In genomic region chr16:23610905-23611304, GRCh38 we compare ENCODE assay signal across 2 cellular contexts. TPM values are rescaled to one million over a fixed set of nuclear protein-coding genes. Genes with fewer than 3 reads are reported as not detected.
DNase-seq lines count a peak whose midpoint lies in the region; ATAC-seq, FAIRE-seq and TF ChIP-seq lines count a peak whose summit lies in the region.
"Not testable (repeated sequence)": the region's sequence is repeated elsewhere in the genome, so short reads cannot be mapped to it uniquely, and the experiment has no call there.

No MANE protein-coding gene starts in this region.

- H3K9ac ChIP-seq in GM12878 (ENCODE audit: control insufficient read depth, insufficient read depth, low read length); K562 (ENCODE audit: insufficient read depth in 1 of 2, low read depth in 2 of 2, low read length in 2 of 2): not testable (repeated sequence)

- CTCF ChIA-PET in GM12878 (lab: Yijun Ruan, JAX), result interaction anchor here (0.6 to 1.0 kb wide), 2 partner anchors 8 to 14 kb away, joined by 3 read pairs; partner anchors contain the start of gene NDUFAB1
- CTCF ChIA-PET in K562 (lab: Yijun Ruan, JAX; ENCODE audit: low intra/inter-chr PET ratio), result not testable (repeated sequence)

- TF ChIP-seq POLR2A in GM12878 (IDR thresholded peaks at IDR 0.05; ENCODE audit: low read depth, low read length); K562 (conservative IDR thresholded peaks at IDR 0.05): not testable (repeated sequence)

- not testable (repeated sequence) for H3K4me1 ChIP-seq in GM12878 (ENCODE audit: control insufficient read depth, insufficient read depth, low read length); K562 (replicated peaks in 1 of 2; ENCODE audit: control insufficient read depth in 2 of 2, insufficient read depth in 2 of 2, low read length in 2 of 2)

- not testable (repeated sequence) for DNase-seq in GM12878 (ENCODE audit: low read depth, low spot score); K562 (ENCODE audit: extremely low read depth in 1 of 4, low spot score in 3 of 4)

- not testable (repeated sequence) for TF ChIP-seq RAD21 in GM12878 (IDR thresholded peaks at IDR 0.05; ENCODE audit: insufficient read depth, low read depth, low read length); K562 (CRISPR knock-in tag; conservative IDR thresholded peaks at IDR 0.05 in 1 of 2, IDR thresholded peaks at IDR 0.05 in 1 of 2)

- not testable (repeated sequence) for TF ChIP-seq CTCF in GM12878 (IDR thresholded peaks at IDR 0.05 in 2 of 3, conservative IDR thresholded peaks at IDR 0.05 in 1 of 3; ENCODE audit: control insufficient read depth in 2 of 3, extremely low read depth in 1 of 3, insufficient read depth in 1 of 3, low read depth in 3 of 3, low read length in 3 of 3); K562 (IDR thresholded peaks at IDR 0.05 in 2 of 3, conservative IDR thresholded peaks at IDR 0.05 in 1 of 3; ENCODE audit: insufficient read depth in 2 of 3, low read depth in 1 of 3, low read length in 3 of 3)

- H3K4me2 ChIP-seq in GM12878 (ENCODE audit: control insufficient read depth, insufficient read depth); K562 (ENCODE audit: insufficient read depth, low read length): not testable (repeated sequence)

- RAD21 ChIA-PET in GM12878 (lab: Charles Lee; ENCODE audit: unreplicated experiment), result not testable (repeated sequence)

- H3K36me3 ChIP-seq in GM12878 (ENCODE audit: control insufficient read depth in 2 of 2, insufficient read depth in 2 of 2, low read length in 1 of 2), result peaks cover 0 to 11% of the 10 kb centered on the region in 2 experiments; a peak in 1 of 4 replicates
- peaks cover 52% of the 10 kb centered on the region for H3K36me3 ChIP-seq in K562 (ENCODE audit: control insufficient read depth, insufficient read depth, low read length)

- intact Hi-C loops in GM12878 (cut with micrococcal nuclease; ENCODE audit: unreplicated experiment); K562 (cut with micrococcal nuclease): not testable (repeated sequence)

- not testable (repeated sequence) for H2AFZ ChIP-seq in GM12878 (ENCODE audit: control insufficient read depth, low read depth, low read length); K562 (ENCODE audit: low read depth, low read length)

- in situ Hi-C loops in GM12878 (cut with MboI); K562 (cut with MboI): not testable (repeated sequence)

- FAIRE-seq in GM12878 (lab: Jason Lieb, UNC), result peak; percentile 18
- FAIRE-seq in K562 (lab: Jason Lieb, UNC), result not testable (repeated sequence)

- not testable (repeated sequence) for H3K4me3 ChIP-seq in GM12878, K562

- not testable (repeated sequence) for H3K9me3 ChIP-seq in GM12878 (replicated peaks; ENCODE audit: control insufficient read depth, insufficient read depth, low read length); K562 (replicated peaks; ENCODE audit: control insufficient read depth, insufficient read depth, low read depth, low read length)

- not testable (repeated sequence) for H3K79me2 ChIP-seq in GM12878 (ENCODE audit: control insufficient read depth, insufficient read depth, low read length); K562 (ENCODE audit: control insufficient read depth, insufficient read depth, low read length)

- not testable (repeated sequence) for H3K27ac ChIP-seq in GM12878 (ENCODE audit: control insufficient read depth, insufficient read depth); K562 (ENCODE audit: extremely low read depth, low read depth, low read length)

- SMC1A ChIA-PET in GM12878 (lab: Charles Lee; ENCODE audit: uncharacterized antibody, unreplicated experiment), result not testable (repeated sequence)

- H3K9me1 ChIP-seq in K562 (ENCODE audit: control insufficient read depth, insufficient read depth, low read length), result not testable (repeated sequence)

- not testable (repeated sequence) for TF ChIP-seq EP300 in GM12878 (IDR thresholded peaks at IDR 0.05; ENCODE audit: borderline replicate concordance in 1 of 2, control insufficient read depth in 1 of 2, low read depth in 2 of 2, low read length in 2 of 2); K562 (IDR thresholded peaks at IDR 0.05; ENCODE audit: low read length)

- BruUV-seq in GM12878 (replicated peaks; lab: Mats Ljungman, UMichigan); K562 (replicated peaks; lab: Mats Ljungman, UMichigan): not testable (repeated sequence)

- POLR2A ChIA-PET in GM12878 (lab: Charles Lee), result interaction anchor here (0.7 kb wide), 1 partner anchor 81 kb away, joined by 3 read pairs; no protein-coding TSS in a partner anchor
- POLR2A ChIA-PET in K562 (lab: Yijun Ruan, JAX), result not testable (repeated sequence)

- ATAC-seq in GM12878, K562: not testable (repeated sequence)

- 96% methylated on average over 6 of the region's 6 CpGs for WGBS in GM12878 (ENCODE audit: insufficient coverage, insufficient replicate concordance, low lambda C conversion rate, missing lambda C conversion rate)
- WGBS in K562 (ENCODE audit: insufficient coverage, low coverage, missing lambda C conversion rate), result 97% methylated on average over 6 of the region's 6 CpGs

- not testable (repeated sequence) for H4K20me1 ChIP-seq in GM12878 (ENCODE audit: control insufficient read depth, insufficient read depth); K562 (replicated peaks; ENCODE audit: control insufficient read depth, insufficient read depth, low read length)

- not testable (repeated sequence) for H3K27me3 ChIP-seq in GM12878 (replicated peaks in 1 of 2; ENCODE audit: control insufficient read depth in 2 of 2, insufficient read depth in 2 of 2, low read length in 1 of 2); K562 (ENCODE audit: control insufficient read depth in 2 of 2, insufficient read depth in 2 of 2, low read length in 2 of 2)

RNA-seq across cellular contexts. Expression of gene NDUFAB1, which starts 14.8 kb away (rescaled TPM):
- 11.1 and 12.3 TPM in 2 replicates for total RNA-seq in GM12878 (2013; cell fraction: nucleolus; rRNA removed)
- total RNA-seq in GM12878 (2014; rRNA removed), result 258 and 271 TPM in 2 replicates
- total RNA-seq in GM12878 (2014; rRNA removed; fragmentation: Illumina TruSeq; extraction: Trizol), result 115 and 123 TPM in 2 replicates
- 131 and 137 TPM in 2 replicates for total RNA-seq in GM12878 (2021)
- polyA plus RNA-seq in GM12878 (2011; ENCODE audit: low read depth), result 86.6 TPM
- polyA plus RNA-seq in GM12878 (2011; rRNA removed), result 237 and 375 TPM in 2 replicates
- polyA plus RNA-seq in GM12878 (2011; cell fraction: cytosol; rRNA removed), result 185 and 215 TPM in 2 replicates
- polyA plus RNA-seq in GM12878 (2011; cell fraction: nucleus; rRNA removed), result 124 and 138 TPM in 2 replicates
- polyA plus RNA-seq in GM12878 (2012), result 126 and 136 TPM in 2 replicates
- 64.1 and 79.9 TPM in 2 replicates for polyA plus RNA-seq in GM12878 (2014; fragmentation: Illumina TruSeq; extraction: Trizol)
- polyA plus RNA-seq in GM12878 (2014; fragmentation: Nextera tagmentation; extraction: Ambion mirVana), result 100 to 1,000 TPM in 1 of 2 experiments, 10 to 100 TPM in 1; 99.8 to 226 TPM
- polyA plus RNA-seq in GM12878 (2014; rRNA removed), result 325 and 378 TPM in 2 replicates
- polyA plus RNA-seq in GM12878 (2016; fragmentation: Nextera tagmentation; extraction: Ambion mirVana), result 100 to 1,000 TPM; 564 to 584 TPM
- 22.7 and 25.8 TPM in 2 replicates for polyA minus RNA-seq in GM12878 (2011; rRNA and poly(A)+ RNA removed)
- 35.7 and 37.4 TPM in 2 replicates for polyA minus RNA-seq in GM12878 (2011; cell fraction: cytosol; rRNA and poly(A)+ RNA removed)
- 9.4 and 18.8 TPM in 2 replicates for polyA minus RNA-seq in GM12878 (2011; cell fraction: nucleus; rRNA and poly(A)+ RNA removed)
- 39.9 and 62.7 TPM in 2 replicates for total RNA-seq in K562 (2011; cell fraction: chromatin; rRNA removed; ENCODE audit: low replicate concordance)
- total RNA-seq in K562 (2011; cell fraction: nucleolus; rRNA removed), result 38.2 and 39.7 TPM in 2 replicates
- total RNA-seq in K562 (2011; cell fraction: nucleoplasm; rRNA removed), result 52.5 and 65.8 TPM in 2 replicates
- 355 and 382 TPM in 2 replicates for total RNA-seq in K562 (2014; rRNA removed)
- total RNA-seq in K562 (2014; rRNA removed; fragmentation: Illumina TruSeq; extraction: Trizol), result 234 and 245 TPM in 2 replicates
- 215 and 235 TPM in 2 replicates for total RNA-seq in K562 (2015; rRNA removed; fragmentation: Illumina TruSeq; extraction: Trizol)
- total RNA-seq in K562 (2021), result 238 and 260 TPM in 2 replicates
- 246 and 317 TPM in 2 replicates for polyA plus RNA-seq in K562 (2011; rRNA removed)
- polyA plus RNA-seq in K562 (2011; cell fraction: cytosol; rRNA removed), result 350 and 532 TPM in 2 replicates
- 78.8 and 89.0 TPM in 2 replicates for polyA plus RNA-seq in K562 (2011; cell fraction: nucleus; rRNA removed)
- polyA plus RNA-seq in K562 (2012), result 168 and 302 TPM in 2 replicates
- polyA plus RNA-seq in K562 (2014; fragmentation: Illumina TruSeq; extraction: Trizol), result 143 and 182 TPM in 2 replicates
- 100 to 1,000 TPM; 123 to 240 TPM for polyA plus RNA-seq in K562 (2014; fragmentation: Nextera tagmentation; extraction: Ambion mirVana)
- polyA plus RNA-seq in K562 (2014; rRNA removed), result 481 and 558 TPM in 2 replicates
- 77.6 and 92.4 TPM in 2 replicates for polyA minus RNA-seq in K562 (2011; rRNA and poly(A)+ RNA removed)
- 86.8 and 89.9 TPM in 2 replicates for polyA minus RNA-seq in K562 (2011; cell fraction: cytosol; rRNA and poly(A)+ RNA removed)
- 16.8 and 23.7 TPM in 2 replicates for polyA minus RNA-seq in K562 (2011; cell fraction: nucleus; rRNA and poly(A)+ RNA removed)

RNA-seq across cellular contexts. Expression of gene PALB2, which starts 30.2 kb away (rescaled TPM):
- 46.5 and 51.4 TPM in 2 replicates for total RNA-seq in GM12878 (2013; cell fraction: nucleolus; rRNA removed)
- total RNA-seq in GM12878 (2014; rRNA removed), result 15.8 and 18.0 TPM in 2 replicates
- 23.4 and 23.8 TPM in 2 replicates for total RNA-seq in GM12878 (2014; rRNA removed; fragmentation: Illumina TruSeq; extraction: Trizol)
- 17.1 and 17.3 TPM in 2 replicates for total RNA-seq in GM12878 (2021)
- polyA plus RNA-seq in GM12878 (2011; ENCODE audit: low read depth), result 15.2 TPM
- 12.4 and 18.8 TPM in 2 replicates for polyA plus RNA-seq in GM12878 (2011; rRNA removed)
- 6.7 and 7.9 TPM in 2 replicates for polyA plus RNA-seq in GM12878 (2011; cell fraction: cytosol; rRNA removed)
- polyA plus RNA-seq in GM12878 (2011; cell fraction: nucleus; rRNA removed), result 7.9 and 10.9 TPM in 2 replicates
- polyA plus RNA-seq in GM12878 (2012), result 11.0 and 12.7 TPM in 2 replicates
- polyA plus RNA-seq in GM12878 (2014; fragmentation: Illumina TruSeq; extraction: Trizol), result 18.7 and 22.6 TPM in 2 replicates
- polyA plus RNA-seq in GM12878 (2014; fragmentation: Nextera tagmentation; extraction: Ambion mirVana), result 10 to 100 TPM in 1 of 2 experiments, 1 to 10 TPM in 1; 9.2 to 15.1 TPM
- polyA plus RNA-seq in GM12878 (2014; rRNA removed), result 12.2 and 17.8 TPM in 2 replicates
- polyA plus RNA-seq in GM12878 (2016; fragmentation: Nextera tagmentation; extraction: Ambion mirVana), result 10 to 100 TPM; 22.4 to 24.6 TPM
- polyA minus RNA-seq in GM12878 (2011; rRNA and poly(A)+ RNA removed), result 14.9 and 16.9 TPM in 2 replicates
- 7.5 and 8.0 TPM in 2 replicates for polyA minus RNA-seq in GM12878 (2011; cell fraction: cytosol; rRNA and poly(A)+ RNA removed)
- polyA minus RNA-seq in GM12878 (2011; cell fraction: nucleus; rRNA and poly(A)+ RNA removed), result 12.9 and 24.2 TPM in 2 replicates
- total RNA-seq in K562 (2011; cell fraction: chromatin; rRNA removed; ENCODE audit: low replicate concordance), result 21.7 and 43.5 TPM in 2 replicates
- 14.5 and 17.8 TPM in 2 replicates for total RNA-seq in K562 (2011; cell fraction: nucleolus; rRNA removed)
- total RNA-seq in K562 (2011; cell fraction: nucleoplasm; rRNA removed), result 31.3 and 36.0 TPM in 2 replicates
- 11.5 and 14.0 TPM in 2 replicates for total RNA-seq in K562 (2014; rRNA removed)
- 22.5 and 26.7 TPM in 2 replicates for total RNA-seq in K562 (2014; rRNA removed; fragmentation: Illumina TruSeq; extraction: Trizol)
- total RNA-seq in K562 (2015; rRNA removed; fragmentation: Illumina TruSeq; extraction: Trizol), result 22.2 and 25.8 TPM in 2 replicates
- 16.5 and 17.9 TPM in 2 replicates for total RNA-seq in K562 (2021)
- 12.5 and 14.9 TPM in 2 replicates for polyA plus RNA-seq in K562 (2011; rRNA removed)
- polyA plus RNA-seq in K562 (2011; cell fraction: cytosol; rRNA removed), result 5.0 and 7.9 TPM in 2 replicates
- polyA plus RNA-seq in K562 (2011; cell fraction: nucleus; rRNA removed), result 9.6 and 10.8 TPM in 2 replicates
- 11.2 and 13.3 TPM in 2 replicates for polyA plus RNA-seq in K562 (2012)
- polyA plus RNA-seq in K562 (2014; fragmentation: Illumina TruSeq; extraction: Trizol), result 15.0 and 19.1 TPM in 2 replicates
- 10 to 100 TPM in 1 of 2 experiments, 1 to 10 TPM in 1; 7.0 to 10.3 TPM for polyA plus RNA-seq in K562 (2014; fragmentation: Nextera tagmentation; extraction: Ambion mirVana)
- polyA plus RNA-seq in K562 (2014; rRNA removed), result 15.2 and 16.7 TPM in 2 replicates
- 25.6 and 28.5 TPM in 2 replicates for polyA minus RNA-seq in K562 (2011; rRNA and poly(A)+ RNA removed)
- 8.1 and 11.6 TPM in 2 replicates for polyA minus RNA-seq in K562 (2011; cell fraction: cytosol; rRNA and poly(A)+ RNA removed)
- 12.4 and 21.4 TPM in 2 replicates for polyA minus RNA-seq in K562 (2011; cell fraction: nucleus; rRNA and poly(A)+ RNA removed)

RNA-seq across cellular contexts. Expression of gene DCTN5, which starts 30.4 kb away (rescaled TPM):
- total RNA-seq in GM12878 (2013; cell fraction: nucleolus; rRNA removed), result 94.9 and 104 TPM in 2 replicates
- total RNA-seq in GM12878 (2014; rRNA removed) (49.1 and 61.9 TPM in 2 replicates), GM12878 (2014; rRNA removed; fragmentation: Illumina TruSeq; extraction: Trizol) (66.6 and 69.3 TPM in 2 replicates), GM12878 (2021) (84.7 and 86.6 TPM in 2 replicates), K562 (2014; rRNA removed) (35.2 and 35.8 TPM in 2 replicates), K562 (2014; rRNA removed; fragmentation: Illumina TruSeq; extraction: Trizol) (75.9 and 84.3 TPM in 2 replicates), K562 (2015; rRNA removed; fragmentation: Illumina TruSeq; extraction: Trizol) (60.7 and 65.6 TPM in 2 replicates), K562 (2021) (78.2 and 81.1 TPM in 2 replicates)
- 108 TPM for polyA plus RNA-seq in GM12878 (2011; ENCODE audit: low read depth)
- polyA plus RNA-seq in GM12878 (2011; rRNA removed) (153 and 159 TPM in 2 replicates), GM12878 (2014; fragmentation: Illumina TruSeq; extraction: Trizol) (97.1 and 108 TPM in 2 replicates), GM12878 (2014; fragmentation: Nextera tagmentation; extraction: Ambion mirVana) (10 to 100 TPM; 69.2 to 72.5 TPM), GM12878 (2014; rRNA removed) (66.4 and 76.2 TPM in 2 replicates), GM12878 (2016; fragmentation: Nextera tagmentation; extraction: Ambion mirVana) (100 to 1,000 TPM; 123 to 126 TPM), K562 (2011; rRNA removed) (109 and 149 TPM in 2 replicates), K562 (2014; fragmentation: Illumina TruSeq; extraction: Trizol) (88.7 and 97.0 TPM in 2 replicates), K562 (2014; fragmentation: Nextera tagmentation; extraction: Ambion mirVana) (100 to 1,000 TPM in 1 of 2 experiments, 10 to 100 TPM in 1; 45.2 to 123 TPM), K562 (2014; rRNA removed) (58.9 and 68.4 TPM in 2 replicates)
- polyA plus RNA-seq in GM12878 (2011; cell fraction: cytosol; rRNA removed), result 62.3 and 76.7 TPM in 2 replicates
- polyA plus RNA-seq in GM12878 (2011; cell fraction: nucleus; rRNA removed), result 77.1 and 78.1 TPM in 2 replicates
- 64.4 and 78.0 TPM in 2 replicates for polyA plus RNA-seq in GM12878 (2012)
- 97.7 and 177 TPM in 2 replicates for polyA minus RNA-seq in GM12878 (2011; rRNA and poly(A)+ RNA removed)
- 19.9 and 30.1 TPM in 2 replicates for polyA minus RNA-seq in GM12878 (2011; cell fraction: cytosol; rRNA and poly(A)+ RNA removed)
- polyA minus RNA-seq in GM12878 (2011; cell fraction: nucleus; rRNA and poly(A)+ RNA removed), result 23.0 and 29.5 TPM in 2 replicates
- 79.4 and 112 TPM in 2 replicates for total RNA-seq in K562 (2011; cell fraction: chromatin; rRNA removed; ENCODE audit: low replicate concordance)
- 39.1 and 44.0 TPM in 2 replicates for total RNA-seq in K562 (2011; cell fraction: nucleolus; rRNA removed)
- total RNA-seq in K562 (2011; cell fraction: nucleoplasm; rRNA removed), result 59.5 and 102 TPM in 2 replicates
- polyA plus RNA-seq in K562 (2011; cell fraction: cytosol; rRNA removed), result 37.7 and 64.4 TPM in 2 replicates
- 66.1 and 70.0 TPM in 2 replicates for polyA plus RNA-seq in K562 (2011; cell fraction: nucleus; rRNA removed)
- polyA plus RNA-seq in K562 (2012), result 66.7 and 90.6 TPM in 2 replicates
- polyA minus RNA-seq in K562 (2011; rRNA and poly(A)+ RNA removed), result 165 and 206 TPM in 2 replicates
- polyA minus RNA-seq in K562 (2011; cell fraction: cytosol; rRNA and poly(A)+ RNA removed), result 28.9 and 32.8 TPM in 2 replicates
- polyA minus RNA-seq in K562 (2011; cell fraction: nucleus; rRNA and poly(A)+ RNA removed), result 16.7 and 30.1 TPM in 2 replicates

RNA-seq across cellular contexts. Expression of gene UBFD1, which starts 53.4 kb away (rescaled TPM):
- 85.8 and 94.9 TPM in 2 replicates for total RNA-seq in GM12878 (2013; cell fraction: nucleolus; rRNA removed)
- total RNA-seq in GM12878 (2014; rRNA removed), result 31.3 and 38.3 TPM in 2 replicates
- 18.1 and 19.0 TPM in 2 replicates for total RNA-seq in GM12878 (2014; rRNA removed; fragmentation: Illumina TruSeq; extraction: Trizol)
- 45.8 and 48.5 TPM in 2 replicates for total RNA-seq in GM12878 (2021)
- polyA plus RNA-seq in GM12878 (2011; ENCODE audit: low read depth), result 14.2 TPM
- polyA plus RNA-seq in GM12878 (2011; rRNA removed), result 37.6 and 41.9 TPM in 2 replicates
- 36.0 and 38.8 TPM in 2 replicates for polyA plus RNA-seq in GM12878 (2011; cell fraction: cytosol; rRNA removed)
- polyA plus RNA-seq in GM12878 (2011; cell fraction: nucleus; rRNA removed), result 47.5 and 49.8 TPM in 2 replicates
- polyA plus RNA-seq in GM12878 (2012), result 20.5 and 20.8 TPM in 2 replicates
- 23.4 and 23.7 TPM in 2 replicates for polyA plus RNA-seq in GM12878 (2014; fragmentation: Illumina TruSeq; extraction: Trizol)
- 1 to 10 TPM; 7.3 to 7.9 TPM for polyA plus RNA-seq in GM12878 (2014; fragmentation: Nextera tagmentation; extraction: Ambion mirVana)
- 31.1 and 40.7 TPM in 2 replicates for polyA plus RNA-seq in GM12878 (2014; rRNA removed)
- polyA plus RNA-seq in GM12878 (2016; fragmentation: Nextera tagmentation; extraction: Ambion mirVana), result 10 to 100 TPM; 33.2 to 38.6 TPM
- 34.2 and 37.5 TPM in 2 replicates for polyA minus RNA-seq in GM12878 (2011; rRNA and poly(A)+ RNA removed)
- polyA minus RNA-seq in GM12878 (2011; cell fraction: cytosol; rRNA and poly(A)+ RNA removed), result 8.0 and 10.4 TPM in 2 replicates
- polyA minus RNA-seq in GM12878 (2011; cell fraction: nucleus; rRNA and poly(A)+ RNA removed), result 29.4 and 42.0 TPM in 2 replicates
- total RNA-seq in K562 (2011; cell fraction: chromatin; rRNA removed; ENCODE audit: low replicate concordance), result 119 and 132 TPM in 2 replicates
- 81.9 and 104 TPM in 2 replicates for total RNA-seq in K562 (2011; cell fraction: nucleolus; rRNA removed)
- 134 and 172 TPM in 2 replicates for total RNA-seq in K562 (2011; cell fraction: nucleoplasm; rRNA removed)
- 66.2 and 91.7 TPM in 2 replicates for total RNA-seq in K562 (2014; rRNA removed)
- total RNA-seq in K562 (2014; rRNA removed; fragmentation: Illumina TruSeq; extraction: Trizol), result 31.0 and 34.6 TPM in 2 replicates
- 25.5 and 26.3 TPM in 2 replicates for total RNA-seq in K562 (2015; rRNA removed; fragmentation: Illumina TruSeq; extraction: Trizol)
- total RNA-seq in K562 (2021), result 65.6 and 68.1 TPM in 2 replicates
- polyA plus RNA-seq in K562 (2011; rRNA removed), result 51.3 and 53.2 TPM in 2 replicates
- 45.2 and 62.5 TPM in 2 replicates for polyA plus RNA-seq in K562 (2011; cell fraction: cytosol; rRNA removed)
- 77.7 and 83.6 TPM in 2 replicates for polyA plus RNA-seq in K562 (2011; cell fraction: nucleus; rRNA removed)
- 29.3 and 42.1 TPM in 2 replicates for polyA plus RNA-seq in K562 (2012)
- polyA plus RNA-seq in K562 (2014; fragmentation: Illumina TruSeq; extraction: Trizol), result 29.0 and 34.0 TPM in 2 replicates
- polyA plus RNA-seq in K562 (2014; fragmentation: Nextera tagmentation; extraction: Ambion mirVana), result 10 to 100 TPM; 10.7 to 11.0 TPM
- 47.9 and 58.8 TPM in 2 replicates for polyA plus RNA-seq in K562 (2014; rRNA removed)
- polyA minus RNA-seq in K562 (2011; rRNA and poly(A)+ RNA removed), result 44.9 and 47.1 TPM in 2 replicates
- polyA minus RNA-seq in K562 (2011; cell fraction: cytosol; rRNA and poly(A)+ RNA removed), result 22.3 and 28.6 TPM in 2 replicates
- polyA minus RNA-seq in K562 (2011; cell fraction: nucleus; rRNA and poly(A)+ RNA removed), result 43.6 and 61.6 TPM in 2 replicates

RNA-seq across cellular contexts. Expression of gene EARS2, which starts 53.8 kb away (rescaled TPM):
- 85.7 and 98.9 TPM in 2 replicates for total RNA-seq in GM12878 (2013; cell fraction: nucleolus; rRNA removed)
- 38.0 and 39.0 TPM in 2 replicates for total RNA-seq in GM12878 (2014; rRNA removed)
- 36.7 TPM in 2 replicates for total RNA-seq in GM12878 (2014; rRNA removed; fragmentation: Illumina TruSeq; extraction: Trizol)
- total RNA-seq in GM12878 (2021), result 28.8 and 32.1 TPM in 2 replicates
- 32.3 TPM for polyA plus RNA-seq in GM12878 (2011; ENCODE audit: low read depth)
- polyA plus RNA-seq in GM12878 (2011; rRNA removed), result 63.0 and 65.9 TPM in 2 replicates
- 107 and 120 TPM in 2 replicates for polyA plus RNA-seq in GM12878 (2011; cell fraction: cytosol; rRNA removed)
- polyA plus RNA-seq in GM12878 (2011; cell fraction: nucleus; rRNA removed), result 90.6 and 122 TPM in 2 replicates
- 16.5 and 17.4 TPM in 2 replicates for polyA plus RNA-seq in GM12878 (2012)
- polyA plus RNA-seq in GM12878 (2014; fragmentation: Illumina TruSeq; extraction: Trizol), result 41.3 and 47.9 TPM in 2 replicates
- polyA plus RNA-seq in GM12878 (2014; fragmentation: Nextera tagmentation; extraction: Ambion mirVana), result 10 to 100 TPM; 12.9 to 27.0 TPM
- polyA plus RNA-seq in GM12878 (2014; rRNA removed), result 27.3 and 39.8 TPM in 2 replicates
- polyA plus RNA-seq in GM12878 (2016; fragmentation: Nextera tagmentation; extraction: Ambion mirVana), result 10 to 100 TPM; 31.0 to 34.8 TPM
- 107 and 161 TPM in 2 replicates for polyA minus RNA-seq in GM12878 (2011; rRNA and poly(A)+ RNA removed)
- polyA minus RNA-seq in GM12878 (2011; cell fraction: cytosol; rRNA and poly(A)+ RNA removed), result 26.6 and 33.1 TPM in 2 replicates
- polyA minus RNA-seq in GM12878 (2011; cell fraction: nucleus; rRNA and poly(A)+ RNA removed), result 58.2 and 89.6 TPM in 2 replicates
- 61.3 and 143 TPM in 2 replicates for total RNA-seq in K562 (2011; cell fraction: chromatin; rRNA removed; ENCODE audit: low replicate concordance)
- 97.4 and 101 TPM in 2 replicates for total RNA-seq in K562 (2011; cell fraction: nucleolus; rRNA removed)
- total RNA-seq in K562 (2011; cell fraction: nucleoplasm; rRNA removed), result 85.9 and 96.5 TPM in 2 replicates
- total RNA-seq in K562 (2014; rRNA removed), result 31.3 and 40.7 TPM in 2 replicates
- 38.2 and 42.1 TPM in 2 replicates for total RNA-seq in K562 (2014; rRNA removed; fragmentation: Illumina TruSeq; extraction: Trizol)
- 39.9 and 41.7 TPM in 2 replicates for total RNA-seq in K562 (2015; rRNA removed; fragmentation: Illumina TruSeq; extraction: Trizol)
- total RNA-seq in K562 (2021), result 35.7 and 35.9 TPM in 2 replicates
- polyA plus RNA-seq in K562 (2011; rRNA removed), result 57.4 and 63.3 TPM in 2 replicates
- 80.9 and 118 TPM in 2 replicates for polyA plus RNA-seq in K562 (2011; cell fraction: cytosol; rRNA removed)
- 62.7 and 98.7 TPM in 2 replicates for polyA plus RNA-seq in K562 (2011; cell fraction: nucleus; rRNA removed)
- polyA plus RNA-seq in K562 (2012), result 17.5 and 29.5 TPM in 2 replicates
- polyA plus RNA-seq in K562 (2014; fragmentation: Illumina TruSeq; extraction: Trizol), result 46.6 and 58.6 TPM in 2 replicates
- polyA plus RNA-seq in K562 (2014; fragmentation: Nextera tagmentation; extraction: Ambion mirVana), result 10 to 100 TPM; 17.6 to 20.4 TPM
- polyA plus RNA-seq in K562 (2014; rRNA removed), result 36.3 and 43.2 TPM in 2 replicates
- polyA minus RNA-seq in K562 (2011; rRNA and poly(A)+ RNA removed), result 78.2 and 79.2 TPM in 2 replicates
- polyA minus RNA-seq in K562 (2011; cell fraction: cytosol; rRNA and poly(A)+ RNA removed), result 41.2 and 58.2 TPM in 2 replicates
- 39.6 and 57.3 TPM in 2 replicates for polyA minus RNA-seq in K562 (2011; cell fraction: nucleus; rRNA and poly(A)+ RNA removed)
